Comparison of ENCODE assay signal across 4 cellular contexts in the genomic region with DNA sequence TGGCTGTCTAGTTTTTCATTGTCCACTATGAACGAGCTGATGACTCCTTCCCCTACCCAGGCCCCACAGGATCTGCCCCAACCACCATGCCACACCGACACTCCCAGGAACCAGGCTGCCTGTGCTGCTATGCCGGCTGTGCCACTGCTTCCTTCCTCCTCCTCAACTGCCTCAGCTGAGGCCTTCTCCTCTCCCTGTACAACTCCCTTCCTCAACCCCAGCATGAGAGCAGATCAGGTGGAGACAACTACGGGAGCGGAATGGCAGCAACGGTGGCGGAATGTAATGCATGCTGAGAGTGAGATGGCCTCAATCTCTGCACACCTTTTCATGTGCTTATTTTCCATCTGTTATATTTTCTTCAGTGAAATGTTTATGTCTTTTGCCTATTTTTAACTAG.
"Had no signal": no experiment of that assay in that cellular context is flagged by ENCODE, and none has a peak within 500 bp of the region (broad histone marks: within the 10 kb centered on the region; RNA-seq: fewer than 3 reads in every experiment).

No MANE protein-coding gene starts in this region.

- H3K4me3 ChIP-seq: K562 had no signal

- H3K27ac ChIP-seq: HL-60 had no signal

- DNase-seq: IMR-90, KBM-7 had no signal
